In genomic region chr1:235434001-235434400, GRCh38 we compare ENCODE assay signal across 13 cellular contexts.
"Had no signal": no experiment of that assay in that cellular context is flagged by ENCODE, and none has a peak within 500 bp of the region (broad histone marks: within the 10 kb centered on the region; RNA-seq: fewer than 3 reads in every experiment).

No MANE protein-coding gene starts in this region.

- DNase-seq: activated CD4-positive, CD25-positive, alpha-beta regulatory T cell treated with anti-CD3 and anti-CD28 coated beads, Interleukin-2, amount 50 U/mL, for 72 hours; activated naive CD4-positive, alpha-beta T cell treated with anti-CD3 and anti-CD28 coated beads, Interleukin-2, amount 10 ng/mL, durations not matched to agents 7 days and 5 days; activated T-cell treated with anti-CD3 and anti-CD28 coated beads, Interleukin-2, amount 50 U/mL, for 1 hour; gastrocnemius medialis; heart right ventricle; islet precursor cell; naive B cell; pancreas; sigmoid colon; spleen; T-helper 9 cell; upper lobe of left lung had no signal

- H3K4me3 ChIP-seq: ascending aorta, gastrocnemius medialis, heart right ventricle, pancreas, sigmoid colon, spleen, upper lobe of left lung had no signal

- H3K27me3 ChIP-seq: ascending aorta, gastrocnemius medialis, heart right ventricle, pancreas, sigmoid colon, spleen, upper lobe of left lung had no signal

- H3K4me1 ChIP-seq: gastrocnemius medialis, heart right ventricle, pancreas, spleen, upper lobe of left lung had no signal

- H3K9me3 ChIP-seq: ascending aorta, gastrocnemius medialis, heart right ventricle, pancreas, sigmoid colon, spleen, upper lobe of left lung had no signal

- FAIRE-seq: pancreas had no signal

- ATAC-seq: gastrocnemius medialis, heart right ventricle, pancreas had no signal

- H3K27ac ChIP-seq: ascending aorta, gastrocnemius medialis, heart right ventricle, pancreas, sigmoid colon, spleen, upper lobe of left lung had no signal
